In the genomic region with DNA sequence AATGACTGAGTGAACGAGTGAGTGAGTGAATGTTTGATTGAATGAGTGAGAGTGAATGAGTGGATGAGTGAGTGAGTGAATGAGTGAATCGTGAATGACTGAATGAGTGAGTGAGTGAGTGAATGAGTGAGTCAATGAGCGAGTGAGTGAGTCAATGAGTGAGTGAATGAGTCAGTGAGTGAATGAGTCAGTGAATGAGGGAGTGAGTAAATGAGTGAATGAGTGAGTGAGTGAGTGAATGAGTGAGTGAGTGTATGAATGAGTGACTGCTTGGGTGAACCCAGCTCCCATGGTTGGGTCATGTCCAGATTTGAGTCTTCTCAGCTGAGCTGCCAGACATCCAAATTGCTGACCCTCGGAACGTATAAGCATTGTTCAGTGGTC, we compare ENCODE assay signal across 7 cellular contexts.
A peak's percentile ranks its signal among the peaks of the same experiment; 100 is the strongest.
DNase-seq lines count a peak whose midpoint lies in the region; ATAC-seq and TF ChIP-seq lines count a peak whose summit lies in the region.
"Not testable (repeated sequence)": the region's sequence is repeated elsewhere in the genome, so short reads cannot be mapped to it uniquely, and the experiment has no call there.

No MANE protein-coding gene starts in this region.

- H3K27ac Mint-ChIP-seq in activated T-helper 17 cell treated with anti-CD3 and anti-CD28 coated beads, Interleukin-2, amount 50 U/mL, for 72 hours, result not testable (repeated sequence)

- in situ Hi-C loops in Caki2 (cut with HindIII; ENCODE audit: low pct_unique_long_range_greater_than_20kb, low sequenced_read_pairs); mammary epithelial cell (cut with MboI; ENCODE audit: low sequenced_read_pairs in 2 of 2): not testable (repeated sequence)

- H3K4me3 ChIP-seq in mammary epithelial cell (replicated peaks in 1 of 3; ENCODE audit: insufficient read depth in 1 of 3, low read depth in 2 of 3, low read length in 3 of 3), result not testable (repeated sequence)

- not testable (repeated sequence) for H4K20me1 ChIP-seq in mammary epithelial cell (ENCODE audit: insufficient read depth, low read length)

- not testable (repeated sequence) for TF ChIP-seq CTCF in mammary epithelial cell (conservative IDR thresholded peaks at IDR 0.05 in 1 of 2, IDR thresholded peaks at IDR 0.05 in 1 of 2; ENCODE audit: extremely low read depth in 1 of 2, insufficient read depth in 1 of 2, low read depth in 1 of 2, low read length in 2 of 2)

- not testable (repeated sequence) for H3K9ac ChIP-seq in mammary epithelial cell (ENCODE audit: insufficient read depth, low read length)

- H2AFZ ChIP-seq in mammary epithelial cell (ENCODE audit: low read depth, low read length), result not testable (repeated sequence)

- CTCF ChIA-PET in mammary epithelial cell (lab: Charles Lee; ENCODE audit: low non-redundant PET), result not testable (repeated sequence)

- intact Hi-C loops in mammary epithelial cell (cut with micrococcal nuclease), result not testable (repeated sequence)

- DNase-seq in Caki2 (ENCODE audit: low read depth) (peak; percentile 28), HT1080 (ENCODE audit: low read depth) (peak; percentile 23), RPMI7951 (ENCODE audit: low read depth) (peak; percentile 31), mammary epithelial cell (peak; percentile 50), fibroblast of peridontal ligament (ENCODE audit: extremely low read depth) (peak; percentile 9), renal cortical epithelial cell (ENCODE audit: low read depth) (peak; percentile 34)

- not testable (repeated sequence) for H3K27me3 ChIP-seq in mammary epithelial cell (ENCODE audit: insufficient read depth, low read length)

- 92% methylated on average over 5 of the region's 5 CpGs for WGBS in mammary epithelial cell (ENCODE audit: low coverage, missing lambda C conversion rate)

- H3K79me2 ChIP-seq in mammary epithelial cell (ENCODE audit: insufficient read depth, low read length), result not testable (repeated sequence)

- not testable (repeated sequence) for H3K36me3 ChIP-seq in mammary epithelial cell (ENCODE audit: insufficient read depth, low read length)

- not testable (repeated sequence) for H3K4me3 Mint-ChIP-seq in activated T-helper 17 cell treated with anti-CD3 and anti-CD28 coated beads, Interleukin-2, amount 50 U/mL, for 72 hours

- H3K27me3 Mint-ChIP-seq in activated T-helper 17 cell treated with anti-CD3 and anti-CD28 coated beads, Interleukin-2, amount 50 U/mL, for 72 hours, result not testable (repeated sequence)

- ATAC-seq in activated T-helper 17 cell treated with anti-CD3 and anti-CD28 coated beads, Interleukin-2, amount 50 U/mL, for 72 hours (replicated peaks), result peak; percentile 92

- not testable (repeated sequence) for H3K9me3 Mint-ChIP-seq in activated T-helper 17 cell treated with anti-CD3 and anti-CD28 coated beads, Interleukin-2, amount 50 U/mL, for 72 hours

- H3K27ac ChIP-seq in mammary epithelial cell (ENCODE audit: insufficient read depth, low read depth, low read length), result not testable (repeated sequence)

- BruUV-seq in mammary epithelial cell (replicated peaks; lab: Mats Ljungman, UMichigan), result not testable (repeated sequence)

- not testable (repeated sequence) for H3K4me1 Mint-ChIP-seq in activated T-helper 17 cell treated with anti-CD3 and anti-CD28 coated beads, Interleukin-2, amount 50 U/mL, for 72 hours

- not testable (repeated sequence) for H3K36me3 Mint-ChIP-seq in activated T-helper 17 cell treated with anti-CD3 and anti-CD28 coated beads, Interleukin-2, amount 50 U/mL, for 72 hours (ENCODE audit: low read depth)

- not testable (repeated sequence) for H3K4me2 ChIP-seq in mammary epithelial cell (ENCODE audit: insufficient read depth, low read depth, low read length)

- dilution Hi-C loops in mammary epithelial cell (cut with HindIII; ENCODE audit: low sequenced_read_pairs), result not testable (repeated sequence)

- H3K9me3 ChIP-seq in mammary epithelial cell (replicated peaks; ENCODE audit: insufficient read depth, low read length), result not testable (repeated sequence)

- peaks cover 24% of the 10 kb centered on the region for H3K4me1 ChIP-seq in mammary epithelial cell (ENCODE audit: insufficient read depth, low read length)
